ENCODE assay signal across 12 cellular contexts in genomic region chr6:32397252-32397920, GRCh38. TPM values are rescaled to one million over a fixed set of nuclear protein-coding genes. Genes with fewer than 3 reads are reported as not detected.
DNase-seq lines count a peak whose midpoint lies in the region; ATAC-seq, FAIRE-seq and TF ChIP-seq lines count a peak whose summit lies in the region.
"Had no signal": no experiment of that assay in that cellular context is flagged by ENCODE, and none has a peak within 500 bp of the region (broad histone marks: within the 10 kb centered on the region; RNA-seq: fewer than 3 reads in every experiment).

No MANE protein-coding gene starts in this region.

- H3K36me3 ChIP-seq in MM.1S (replicated peaks; ENCODE audit: insufficient read depth, low read length) = no peaks in the 10 kb centered on the region

- DNase-seq in activated naive CD4-positive, alpha-beta T cell treated with anti-CD3 and anti-CD28 coated beads, Interleukin-2, amount 50 U/mL, for 72 hours (ENCODE audit: low spot score in 2 of 2) = no peak
- no peak for DNase-seq in activated naive CD4-positive, alpha-beta T cell (lab: John Stamatoyannopoulos, UW)
- DNase-seq in MM.1S (peak; percentile 49), frontal cortex (ENCODE audit: low spot score in 2 of 2) (no peak), retina (no peak)
- no peak for DNase-seq in stimulated activated naive CD8-positive, alpha-beta T cell treated with anti-CD3 and anti-CD28 coated beads, Interleukin-15, amount 100 ng/mL, for 72 hours
- DNase-seq: activated effector memory CD4-positive, alpha-beta T cell treated with anti-CD3 and anti-CD28 coated beads, Interleukin-2, amount 50 U/mL, for 16 hours; dorsolateral prefrontal cortex; NCI-H345 had no signal

- H2AFZ ChIP-seq in MM.1S (ENCODE audit: low read length) = peak overlapping the region; percentile 3; the same call in 1 of the 2 replicates

- H3K4me2 ChIP-seq in MM.1S (ENCODE audit: low read depth, low read length) = peak overlapping the region; percentile 72; the same call in 1 of the 2 replicates

- peak overlapping the region; percentile 26; the same call in 1 of the 2 replicates for H3K4me3 ChIP-seq in MM.1S (ENCODE audit: low read length)
- H3K4me3 ChIP-seq: dorsolateral prefrontal cortex had no signal

- FAIRE-seq in frontal cortex (lab: Jason Lieb, UNC) = no peak

- ATAC-seq in activated naive CD4-positive, alpha-beta T cell treated with anti-CD3 and anti-CD28 coated beads, Interleukin-2, amount 50 U/mL, for 72 hours = peak; percentile 28 to 86
- ATAC-seq in HG02588 (IDR thresholded peaks at IDR 0.05; ENCODE audit: unreplicated experiment) (peak; percentile 65), HG03097 (IDR thresholded peaks at IDR 0.05; ENCODE audit: low FRiP score, unreplicated experiment) (no peak)
- no peak for ATAC-seq in stimulated activated naive CD8-positive, alpha-beta T cell treated with anti-CD3 and anti-CD28 coated beads, Interleukin-15, amount 100 ng/mL, for 72 hours

- no peaks in the 10 kb centered on the region for H3K79me2 ChIP-seq in MM.1S (ENCODE audit: low read length)

- peaks cover 6% of the 10 kb centered on the region for H3K4me1 Mint-ChIP-seq in stimulated activated naive CD8-positive, alpha-beta T cell treated with anti-CD3 and anti-CD28 coated beads, Interleukin-15, amount 100 ng/mL, for 72 hours

- no peaks in the 10 kb centered on the region for H3K27me3 ChIP-seq in MM.1S (replicated peaks; ENCODE audit: insufficient read depth, low read length)

- peaks cover 9% of the 10 kb centered on the region for H3K4me1 ChIP-seq in MM.1S (ENCODE audit: low read length)

- peaks cover 36% of the 10 kb centered on the region for H3K27me3 Mint-ChIP-seq in stimulated activated naive CD8-positive, alpha-beta T cell treated with anti-CD3 and anti-CD28 coated beads, Interleukin-15, amount 100 ng/mL, for 72 hours

- no peak overlapping the region for H3K27ac Mint-ChIP-seq in activated naive CD4-positive, alpha-beta T cell treated with anti-CD3 and anti-CD28 coated beads, Interleukin-2, amount 50 U/mL, for 72 hours
- no peak overlapping the region for H3K27ac Mint-ChIP-seq in stimulated activated naive CD8-positive, alpha-beta T cell treated with anti-CD3 and anti-CD28 coated beads, Interleukin-15, amount 100 ng/mL, for 72 hours

- peak overlapping the region; percentile 24; the same call in 1 of the 2 replicates for H3K27ac ChIP-seq in MM.1S (ENCODE audit: low read length)
- H3K27ac ChIP-seq: dorsolateral prefrontal cortex had no signal

- no peaks in the 10 kb centered on the region for H3K9me2 ChIP-seq in MM.1S (replicated peaks; ENCODE audit: insufficient read depth, low read length)

- no peaks in the 10 kb centered on the region for H3K9me3 ChIP-seq in MM.1S (replicated peaks; ENCODE audit: insufficient read depth, low read length)

- H3K9ac ChIP-seq in MM.1S (ENCODE audit: low read length) = no peak overlapping the region

- no peak for TF ChIP-seq CTCF in MM.1S (IDR thresholded peaks at IDR 0.05; ENCODE audit: low read length)

- no peaks in the 10 kb centered on the region for H4K20me1 ChIP-seq in MM.1S (ENCODE audit: insufficient read depth, low read length)

- H3K4me3 Mint-ChIP-seq in stimulated activated naive CD8-positive, alpha-beta T cell treated with anti-CD3 and anti-CD28 coated beads, Interleukin-15, amount 100 ng/mL, for 72 hours = no peak overlapping the region

- H3K36me3 Mint-ChIP-seq in activated naive CD4-positive, alpha-beta T cell treated with anti-CD3 and anti-CD28 coated beads, Interleukin-2, amount 50 U/mL, for 72 hours = no peaks in the 10 kb centered on the region

- H3F3A ChIP-seq in MM.1S (ENCODE audit: insufficient read depth, low read length) = peaks cover 10% of the 10 kb centered on the region

- H3K9me3 Mint-ChIP-seq in activated naive CD4-positive, alpha-beta T cell treated with anti-CD3 and anti-CD28 coated beads, Interleukin-2, amount 50 U/mL, for 72 hours = no peaks in the 10 kb centered on the region
- H3K9me3 Mint-ChIP-seq in stimulated activated naive CD8-positive, alpha-beta T cell treated with anti-CD3 and anti-CD28 coated beads, Interleukin-15, amount 100 ng/mL, for 72 hours = no peaks in the 10 kb centered on the region

RNA-seq across cellular contexts. Expression of gene BTNL2, which starts 9.6 kb away (rescaled TPM):
- total RNA-seq in activated naive CD4-positive, alpha-beta T cell treated with anti-CD3 and anti-CD28 coated beads, Interleukin-2, amount 50 U/mL, for 72 hours = not detected
- total RNA-seq in frontal cortex = not detected
- total RNA-seq: urinary bladder had no signal

RNA-seq across cellular contexts. Expression of gene TSBP1, which starts 25.7 kb away (rescaled TPM):
- not detected for total RNA-seq in activated naive CD4-positive, alpha-beta T cell treated with anti-CD3 and anti-CD28 coated beads, Interleukin-2, amount 50 U/mL, for 72 hours
- total RNA-seq in frontal cortex = not detected
- total RNA-seq: dorsolateral prefrontal cortex, urinary bladder had no signal

RNA-seq across cellular contexts. Expression of gene HLA-DRA, which starts 42.3 kb away (rescaled TPM):
- 1 to 10 TPM; 1.9 to 2.2 TPM for total RNA-seq in activated naive CD4-positive, alpha-beta T cell treated with anti-CD3 and anti-CD28 coated beads, Interleukin-2, amount 50 U/mL, for 72 hours
- 2.0 TPM for total RNA-seq in frontal cortex

Comparison
In these comparisons a context has a peak if more than half of its experiments do, and no peak if none do; other contexts are left out.
1. ATAC-seq: peak in activated naive CD4-positive, alpha-beta T cell treated with anti-CD3 and anti-CD28 coated beads, Interleukin-2, amount 50 U/mL, for 72 hours (2 of 2) and HG02588 (single experiment); none in HG03097 (single experiment) and stimulated activated naive CD8-positive, alpha-beta T cell treated with anti-CD3 and anti-CD28 coated beads, Interleukin-15, amount 100 ng/mL, for 72 hours (single experiment).